In genomic region chrX:20527458-20528099, GRCh38 we compare ENCODE assay signal across 10 cellular contexts.
DNase-seq lines count a peak whose midpoint lies in the region; ATAC-seq and TF ChIP-seq lines count a peak whose summit lies in the region.
"Had no signal": no experiment of that assay in that cellular context is flagged by ENCODE, and none has a peak within 500 bp of the region (broad histone marks: within the 10 kb centered on the region; RNA-seq: fewer than 3 reads in every experiment).

No MANE protein-coding gene starts in this region.

- no peaks in the 10 kb centered on the region for H3K9me3 ChIP-seq in lower lobe of right lung

- H3K27me3 Mint-ChIP-seq in stimulated activated memory B cell treated with anti-CD40 and anti-IgM and Interleukin-4, amounts not matched to agents 10 μg/mL and 1 μg/mL and 100 μg/mL, for 72 hours, result peaks cover 10% of the 10 kb centered on the region

- no peaks in the 10 kb centered on the region for H3K4me1 Mint-ChIP-seq in stimulated activated memory B cell treated with anti-CD40 and anti-IgM and Interleukin-4, amounts not matched to agents 10 μg/mL and 1 μg/mL and 100 μg/mL, for 72 hours

- H3K27ac ChIP-seq in lower lobe of right lung, result no peak overlapping the region

- no peaks in the 10 kb centered on the region for H3K4me1 ChIP-seq in lower lobe of right lung

- intact Hi-C loops in lower lobe of right lung (cut with DNase I), result loop anchor here (10.0 kb wide), 1 partner anchor 1217 kb away; no protein-coding TSS in a partner anchor

- peak; percentile 48 for TF ChIP-seq CTCF in lower lobe of right lung (IDR thresholded peaks at IDR 0.05)

- H3K36me3 Mint-ChIP-seq in stimulated activated memory B cell treated with anti-CD40 and anti-IgM and Interleukin-4, amounts not matched to agents 10 μg/mL and 1 μg/mL and 100 μg/mL, for 72 hours, result no peaks in the 10 kb centered on the region
- H3K36me3 Mint-ChIP-seq: CD8-positive, alpha-beta memory T cell had no signal

- ATAC-seq in HG03025 (IDR thresholded peaks at IDR 0.05; ENCODE audit: low FRiP score, unreplicated experiment) (peak; percentile 49), lower lobe of right lung (peak; percentile 49 to 71), HG02571 (IDR thresholded peaks at IDR 0.05; ENCODE audit: unreplicated experiment) (no peak)
- ATAC-seq in stimulated activated memory B cell treated with anti-CD40 and anti-IgM and Interleukin-4, amounts not matched to agents 10 μg/mL and 1 μg/mL and 100 μg/mL, for 72 hours, result no peak

- H3K27ac Mint-ChIP-seq in stimulated activated memory B cell treated with anti-CD40 and anti-IgM and Interleukin-4, amounts not matched to agents 10 μg/mL and 1 μg/mL and 100 μg/mL, for 72 hours, result no peak overlapping the region
- H3K27ac Mint-ChIP-seq: CD8-positive, alpha-beta memory T cell had no signal

- H3K27me3 ChIP-seq in lower lobe of right lung (ENCODE audit: low read depth), result no peaks in the 10 kb centered on the region

- no peaks in the 10 kb centered on the region for H3K9me3 Mint-ChIP-seq in stimulated activated memory B cell treated with anti-CD40 and anti-IgM and Interleukin-4, amounts not matched to agents 10 μg/mL and 1 μg/mL and 100 μg/mL, for 72 hours
- H3K9me3 Mint-ChIP-seq: CD8-positive, alpha-beta memory T cell; natural killer cell treated with Interleukin-12 subunit alpha and Interleukin-12 subunit beta and Interleukin-15 and Interleukin-18, amount 100 ng/mL, for 72 hours had no signal

- H3K4me3 Mint-ChIP-seq in stimulated activated memory B cell treated with anti-CD40 and anti-IgM and Interleukin-4, amounts not matched to agents 10 μg/mL and 1 μg/mL and 100 μg/mL, for 72 hours, result no peak overlapping the region
- H3K4me3 Mint-ChIP-seq: natural killer cell treated with Interleukin-12 subunit alpha and Interleukin-12 subunit beta and Interleukin-15 and Interleukin-18, amount 100 ng/mL, for 72 hours had no signal

- H3K4me3 ChIP-seq in lower lobe of right lung, result no peak overlapping the region

- DNase-seq in NCI-H510A treated with DMSO at 0.1 percent for 48 hours (lab: John Stamatoyannopoulos, UW) (peak; percentile 58), NCI-H510A (lab: John Stamatoyannopoulos, UW) (no peak), NCI-H526 treated with DMSO at 0.1 percent for 48 hours (lab: John Stamatoyannopoulos, UW) (peak; percentile 30), cerebellar cortex (ENCODE audit: low spot score) (peak; percentile 76), lower lobe of right lung (no peak)

- no peaks in the 10 kb centered on the region for H3K36me3 ChIP-seq in lower lobe of right lung

Comparison
In these comparisons a context has a peak if more than half of its experiments do, and no peak if none do; other contexts are left out.
1. DNase-seq: peak in NCI-H510A treated with DMSO at 0.1 percent for 48 hours (single experiment), NCI-H526 treated with DMSO at 0.1 percent for 48 hours (single experiment) and cerebellar cortex (single experiment); none in NCI-H510A (single experiment) and lower lobe of right lung (single experiment).
2. ATAC-seq: peak in HG03025 (single experiment) and lower lobe of right lung (2 of 2); none in stimulated activated memory B cell treated with anti-CD40 and anti-IgM and Interleukin-4, amounts not matched to agents 10 μg/mL and 1 μg/mL and 100 μg/mL, for 72 hours (single experiment) and HG02571 (single experiment).